8 cellular contexts compared by ENCODE assay signal in the genomic region with DNA sequence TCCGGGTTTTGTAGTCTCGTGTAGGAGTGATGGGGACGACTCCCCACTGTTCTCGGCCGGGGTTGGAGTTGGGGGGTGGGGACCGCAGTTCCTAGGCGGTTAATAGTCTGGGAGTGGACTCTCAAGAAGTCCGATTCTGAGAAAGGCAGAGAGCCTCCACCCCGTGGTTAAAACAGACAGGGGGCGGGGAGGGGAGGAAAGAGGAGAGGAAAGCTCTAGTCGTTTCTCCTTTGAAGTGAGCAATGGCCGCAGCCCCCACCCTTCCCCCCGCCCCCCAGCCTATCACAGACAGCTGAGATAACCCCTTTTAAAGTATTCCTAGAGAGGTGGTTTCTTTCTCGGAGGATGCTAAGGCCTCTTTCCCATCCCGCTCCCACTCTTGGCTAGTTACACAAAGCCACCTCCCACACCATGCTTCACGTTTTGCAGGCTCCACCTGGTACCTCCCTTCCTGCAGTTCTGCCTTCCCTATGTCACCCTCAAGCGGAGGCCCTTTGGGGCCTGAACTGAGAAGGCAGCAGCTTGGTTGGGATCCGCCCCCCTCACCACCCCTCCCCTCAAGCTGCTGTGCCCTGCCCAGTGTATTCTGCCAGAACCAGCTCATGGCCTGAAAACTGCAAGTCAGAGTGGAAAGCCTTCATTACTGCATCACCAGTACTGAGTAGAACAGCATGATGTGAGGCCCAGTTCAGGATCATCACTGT. TPM values are rescaled to one million over a fixed set of nuclear protein-coding genes. Genes with fewer than 3 reads are reported as not detected.
DNase-seq lines count a peak whose midpoint lies in the region; ATAC-seq and TF ChIP-seq lines count a peak whose summit lies in the region.

No MANE protein-coding gene starts in this region.

- DNase-seq in GM03348 (ENCODE audit: low spot score) (peak; percentile 75), NCI-H226 (peak; percentile 87), activated T-cell treated with anti-CD3 and anti-CD28 coated beads for 4 hours (peak; percentile 39), tibial artery (peak; percentile 67 to 89)

- peak; percentile 42 for ATAC-seq in esophagus mucosa
- no peak for ATAC-seq in GM18520 (IDR thresholded peaks at IDR 0.05; ENCODE audit: unreplicated experiment)
- no peak for ATAC-seq in HG03175 (IDR thresholded peaks at IDR 0.05; ENCODE audit: unreplicated experiment)

- intact Hi-C loops in tibial artery (cut with DNase I; ENCODE audit: low total_unique reads) = loop anchor here (5.0 kb wide), 1 partner anchor 241 kb away; no protein-coding TSS in a partner anchor

- H3K27me3 ChIP-seq in tibial artery = no peaks in the 10 kb centered on the region

- peaks cover 39% of the 10 kb centered on the region for H3K4me1 Mint-ChIP-seq in nephron

- H3K27ac Mint-ChIP-seq in nephron = peak overlapping the region; percentile 75 to 97 (median 96)

- peak overlapping the region; percentile 66 to 69 for H3K4me3 ChIP-seq in tibial artery

- H3K36me3 ChIP-seq in tibial artery = peaks cover 23 to 37% (median 25%) of the 10 kb centered on the region in 3 donors

- H3K27ac ChIP-seq in tibial artery = peak overlapping the region; percentile 95 to 99

- no peaks in the 10 kb centered on the region for H3K27me3 Mint-ChIP-seq in nephron (ENCODE audit: low read depth)

- no peaks in the 10 kb centered on the region for H3K9me3 Mint-ChIP-seq in nephron

- H3K4me1 ChIP-seq in tibial artery = peaks cover 0 to 31% (median 22%) of the 10 kb centered on the region in 4 donors

- H3K36me3 Mint-ChIP-seq in nephron (ENCODE audit: low read depth) = peaks cover 32% of the 10 kb centered on the region

- TF ChIP-seq CTCF in nephron (IDR thresholded peaks at IDR 0.05; ENCODE audit: unreplicated experiment in 3 of 3) = no peak
- TF ChIP-seq CTCF in tibial artery (IDR thresholded peaks at IDR 0.05) = no peak

- no peaks in the 10 kb centered on the region for H3K9me3 ChIP-seq in tibial artery

- H3K4me3 Mint-ChIP-seq in nephron = peak overlapping the region; percentile 87 to 91 (median 91)

RNA-seq across cellular contexts. Expression of a gene that starts 0.9 kb away (rescaled TPM):
- total RNA-seq in esophagus mucosa = 91.1 TPM

RNA-seq across cellular contexts. Expression of a gene that starts 1.7 kb away (rescaled TPM):
- 13.9 TPM for total RNA-seq in esophagus mucosa

RNA-seq across cellular contexts. Expression of a gene that starts 12.1 kb away (rescaled TPM):
- total RNA-seq in esophagus mucosa = not detected

RNA-seq across cellular contexts. Expression of a gene that starts 14.5 kb away (rescaled TPM):
- 629 TPM for total RNA-seq in esophagus mucosa

RNA-seq across cellular contexts. Expression of a gene that starts 20.3 kb away (rescaled TPM):
- total RNA-seq in esophagus mucosa = 6.4 TPM
